ENCODE assay signal across 8 cellular contexts in genomic region chr12:132686831-132687210, GRCh38. TPM values are rescaled to one million over a fixed set of nuclear protein-coding genes. Genes with fewer than 3 reads are reported as not detected.
DNase-seq lines count a peak whose midpoint lies in the region; ATAC-seq and TF ChIP-seq lines count a peak whose summit lies in the region.

No MANE protein-coding gene starts in this region.

- no peak for TF ChIP-seq RAD21 in liver (IDR thresholded peaks at IDR 0.05)

- H3K27ac ChIP-seq in adrenal gland (peak overlapping the region in 4 of 5 donors; percentile 17 to 76 (median 38)), liver (ENCODE audit: low read depth in 1 of 2, low read length in 2 of 2) (peak overlapping the region in 1 of 2 donors; percentile 54), upper lobe of left lung (peak overlapping the region; percentile 42 to 81 (median 64))

- TF ChIP-seq POLR2A in adrenal gland (IDR thresholded peaks at IDR 0.05) (no peak), upper lobe of left lung (IDR thresholded peaks at IDR 0.05) (no peak)

- no peak for TF ChIP-seq CTCF in adrenal gland (IDR thresholded peaks at IDR 0.05)
- TF ChIP-seq CTCF in liver (IDR thresholded peaks at IDR 0.05; ENCODE audit: low read depth, low read length, missing input control), result no peak
- TF ChIP-seq CTCF in upper lobe of left lung (IDR thresholded peaks at IDR 0.05), result no peak

- H3K36me3 ChIP-seq in adrenal gland (replicated peaks in 1 of 2), result no peaks in the 10 kb centered on the region
- H3K36me3 ChIP-seq in liver (ENCODE audit: control insufficient read depth in 4 of 4, insufficient read depth in 3 of 4, low read depth in 1 of 4, low read length in 3 of 4), result peaks cover 0 to 8% (median 5%) of the 10 kb centered on the region in 4 donors
- peaks cover 0 to 3% (median 0%) of the 10 kb centered on the region in 4 donors for H3K36me3 ChIP-seq in upper lobe of left lung

- H3K4me3 ChIP-seq in adrenal gland (peak overlapping the region in 3 of 4 donors; percentile 37 to 98 (median 60)), liver (ENCODE audit: low read depth in 1 of 3, low read length in 3 of 3) (peak overlapping the region; percentile 32 to 100 (median 46)), upper lobe of left lung (peak overlapping the region; percentile 61 to 100 (median 90))

- DNase-seq in CD1c-positive myeloid dendritic cell (ENCODE audit: extremely low spot score) (peak; percentile 18), adrenal gland (peak in 2 of 7 donors; percentile 24 to 29), upper lobe of left lung (no peak), OCI-M2 (lab: John Stamatoyannopoulos, UW; ENCODE audit: unreplicated experiment) (no peak), iPS-NIHi11 (ENCODE audit: low spot score) (no peak)

- 0 to 3% (median 0%) methylated on average over 14 to 55 of the region's 55 CpGs; no CpG with 5 or more reads in 1 of the 4 donors for WGBS in adrenal gland, 4 donors
- WGBS in liver, result under 1% methylated on average over 55 of the region's 55 CpGs
- WGBS in upper lobe of left lung, 2 donors, result 0% methylated on average over 2 of the region's 55 CpGs; no CpG with 5 or more reads in 1 of the 2 donors

- peak; percentile 16 for ATAC-seq in GM19397 (IDR thresholded peaks at IDR 0.05; ENCODE audit: unreplicated experiment)
- ATAC-seq in HG03460 (IDR thresholded peaks at IDR 0.05; ENCODE audit: unreplicated experiment), result peak; percentile 21
- ATAC-seq in upper lobe of left lung (ENCODE audit: low FRiP score in 2 of 2), result peak in 1 of 2 donors; percentile 82

- H3K27me3 ChIP-seq in adrenal gland (no peaks in the 10 kb centered on the region), liver (ENCODE audit: control insufficient read depth in 4 of 4, insufficient read depth in 4 of 4, low read length in 3 of 4) (no peaks in the 10 kb centered on the region), upper lobe of left lung (no peaks in the 10 kb centered on the region)

- H3K9me3 ChIP-seq in adrenal gland (replicated peaks in 1 of 3) (no peaks in the 10 kb centered on the region), liver (ENCODE audit: control insufficient read depth in 4 of 4, low read length in 3 of 4) (no peaks in the 10 kb centered on the region), upper lobe of left lung (no peaks in the 10 kb centered on the region)

- no peak for TF ChIP-seq EP300 in upper lobe of left lung (IDR thresholded peaks at IDR 0.05)

- no peak overlapping the region for H3K9ac ChIP-seq in liver (ENCODE audit: low read depth in 1 of 2, low read length in 2 of 2)

- peaks cover 6 to 7% of the 10 kb centered on the region in 2 donors for H3K4me1 ChIP-seq in adrenal gland (replicated peaks in 1 of 2)
- peaks cover 2 to 28% (median 18%) of the 10 kb centered on the region in 4 donors for H3K4me1 ChIP-seq in liver (ENCODE audit: control insufficient read depth in 4 of 4, insufficient read depth in 4 of 4, low read length in 3 of 4)
- peaks cover 9 to 27% (median 10%) of the 10 kb centered on the region in 4 donors for H3K4me1 ChIP-seq in upper lobe of left lung

- intact Hi-C loops in adrenal gland (cut with DNase I), result no loop called here

TF ChIP-seq in liver, 16 proteins besides CTCF, POLR2A, EP300 and RAD21:
- TF ChIP-seq REST (IDR thresholded peaks at IDR 0.05), result no peak
- no peak for TF ChIP-seq EGR1 (IDR thresholded peaks at IDR 0.05; ENCODE audit: low read depth in 2 of 2)
- no peak for TF ChIP-seq ATF3 (IDR thresholded peaks at IDR 0.05)
- TF ChIP-seq TAF1 (conservative IDR thresholded peaks at IDR 0.05), result no peak
- TF ChIP-seq RXRA (IDR thresholded peaks at IDR 0.05), result no peak
- TF ChIP-seq FOXA2 (IDR thresholded peaks at IDR 0.05), result no peak
- TF ChIP-seq HNF4G (IDR thresholded peaks at IDR 0.05), result no peak
- no peak for TF ChIP-seq YY1 (IDR thresholded peaks at IDR 0.05)
- TF ChIP-seq JUND (IDR thresholded peaks at IDR 0.05), result no peak
- TF ChIP-seq MAX (IDR thresholded peaks at IDR 0.05), result no peak
- no peak for TF ChIP-seq SP1 (IDR thresholded peaks at IDR 0.05)
- TF ChIP-seq FOXA1 (IDR thresholded peaks at IDR 0.05), result no peak
- no peak for TF ChIP-seq GABPA (IDR thresholded peaks at IDR 0.05 in 1 of 2, conservative IDR thresholded peaks at IDR 0.05 in 1 of 2)
- TF ChIP-seq ZBTB33 (IDR thresholded peaks at IDR 0.05), result no peak
- TF ChIP-seq NR2F2 (IDR thresholded peaks at IDR 0.05), result no peak
- TF ChIP-seq HNF4A (conservative IDR thresholded peaks at IDR 0.05), result no peak
TF ChIP-seq in liver: peak in this region for 0.

RNA-seq across cellular contexts. Expression of gene POLE, which starts 0.3 kb away (rescaled TPM):
- total RNA-seq in adrenal gland, result 10 to 100 TPM in 5 of 8 donors, 1 to 10 TPM in 3; 4.7 to 28.6 (median 16.1) TPM
- polyA plus RNA-seq in adrenal gland, result 10 to 100 TPM in 2 of 3 donors, 1 to 10 TPM in 1; 4.0 to 43.2 (median 29.9) TPM
- total RNA-seq in liver, result 10 to 100 TPM; 31.0 to 39.2 TPM
- 1 to 10 TPM; 7.6 to 8.4 TPM for polyA plus RNA-seq in liver
- 100 to 1,000 TPM in 1 of 6 donors, 10 to 100 TPM in 5; 16.6 to 228 (median 26.2) TPM for total RNA-seq in upper lobe of left lung

RNA-seq across cellular contexts. Expression of gene PXMP2, which starts 0.6 kb away (rescaled TPM):
- total RNA-seq in adrenal gland (10 to 100 TPM; 12.6 to 51.7 (median 24.6) TPM), liver (100 to 1,000 TPM in 1 of 2 donors, 10 to 100 TPM in 1; 43.8 to 117 TPM), upper lobe of left lung (10 to 100 TPM; 16.8 to 41.7 (median 20.9) TPM)
- polyA plus RNA-seq in adrenal gland (1 to 10 TPM; 8.2 to 9.0 (median 8.6) TPM), liver (100 to 1,000 TPM; 153 to 259 TPM)

RNA-seq across cellular contexts. Expression of gene PGAM5, which starts 23.8 kb away (rescaled TPM):
- 10 to 100 TPM; 23.8 to 53.6 (median 36.8) TPM for total RNA-seq in adrenal gland
- polyA plus RNA-seq in adrenal gland, result 10 to 100 TPM; 12.7 to 29.9 (median 16.7) TPM
- 10 to 100 TPM; 19.0 to 34.0 TPM for total RNA-seq in liver
- polyA plus RNA-seq in liver, result 10 to 100 TPM in 1 of 2 donors, 1 to 10 TPM in 1; 6.3 to 25.4 TPM
- total RNA-seq in upper lobe of left lung, result 10 to 100 TPM; 16.8 to 38.6 (median 23.3) TPM
